In genomic region chr1:22142315-22143064, GRCh38 we compare ENCODE assay signal across 1 cellular context.
TF ChIP-seq lines count a peak whose summit lies in the region.

No MANE protein-coding gene starts in this region.

TF ChIP-seq in K562, 482 proteins besides CTCF, POLR2A, EP300 and RAD21 (continued from another document):
- TF ChIP-seq CTCFL (IDR thresholded peaks at IDR 0.05; ENCODE audit: borderline replicate concordance, insufficient read depth, low read depth, low read length, poor library complexity, severe bottlenecking): peak; percentile 13
